22 cellular contexts compared by ENCODE assay signal in the genomic region with DNA sequence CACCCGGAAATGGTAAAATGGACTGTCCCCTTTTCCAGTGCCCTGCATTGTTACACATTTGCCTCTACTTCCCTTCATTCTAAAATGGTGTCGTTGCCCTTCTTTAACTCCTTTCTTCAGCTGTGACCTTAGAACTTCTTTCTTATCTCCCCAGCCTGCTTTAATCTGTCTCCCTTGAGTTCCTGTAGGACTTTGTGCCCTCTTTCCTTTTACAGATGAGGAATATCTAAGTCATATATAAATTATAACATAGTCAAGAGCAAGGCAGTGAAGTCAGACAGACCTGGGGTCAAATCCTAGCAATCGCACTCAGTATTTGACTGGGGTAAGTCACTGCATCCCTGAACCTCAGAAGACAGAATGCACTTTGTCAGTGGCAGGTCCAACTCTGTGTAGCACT.
"Had no signal": no experiment of that assay in that cellular context is flagged by ENCODE, and none has a peak within 500 bp of the region (broad histone marks: within the 10 kb centered on the region; RNA-seq: fewer than 3 reads in every experiment).

No MANE protein-coding gene starts in this region.

- DNase-seq: activated CD4-positive, alpha-beta T cell treated with anti-CD3 and anti-CD28 coated beads for 4 hours; activated CD8-positive, alpha-beta memory T cell treated with anti-CD3 and anti-CD28 coated beads, Interleukin-2, amount 50 U/mL, for 4 hours; activated CD8-positive, alpha-beta T cell treated with anti-CD3 and anti-CD28 coated beads for 36 hours; activated effector memory CD4-positive, alpha-beta T cell treated with Interleukin-2 at 50 U/mL for 16 hours; activated naive CD4-positive, alpha-beta T cell treated with Interleukin-2 at 50 U/mL for 16 hours; amygdala; Kasumi-1; KBM-7; NCI-H1105 treated with DMSO at 0.1 percent for 48 hours; NCI-H1436 treated with DMSO at 0.1 percent for 48 hours; NCI-H187; NCI-H2081; NCI-H524; PC-3; SHP77; SW 1271 had no signal

- H3K27me3 Mint-ChIP-seq: activated CD8-positive, alpha-beta T cell treated with anti-CD3 and anti-CD28 coated beads for 36 hours; activated naive CD8-positive, alpha-beta T cell; brain had no signal

- H3K4me1 Mint-ChIP-seq: brain had no signal

- H3K27me3 ChIP-seq: SJSA1 had no signal

- H3K9me3 ChIP-seq: SJSA1 had no signal

- H3K27ac ChIP-seq: SJSA1 had no signal

- ATAC-seq: activated CD4-positive, CD25-positive, alpha-beta regulatory T cell treated with anti-CD3 and anti-CD28 coated beads, Interleukin-2, amount 50 U/mL, for 24 hours; activated CD8-positive, alpha-beta T cell treated with anti-CD3 and anti-CD28 coated beads for 36 hours; PC-3; SK-N-SH treated with all-trans-retinoic acid at 6 μM for 48 hours had no signal

- H3K4me3 Mint-ChIP-seq: activated CD8-positive, alpha-beta T cell treated with anti-CD3 and anti-CD28 coated beads for 36 hours; activated naive CD8-positive, alpha-beta T cell; activated T-helper 1 cell treated with anti-CD3 and anti-CD28 coated beads, Interleukin-12 subunit alpha, Interleukin-12 subunit beta, Interleukin-2, Interleukin-4 antibody, amounts not matched to agents 30 ng/mL and 10 ng/mL and 1 ng/mL, durations not matched to agents 14 hours and 24 hours and 36 hours; brain had no signal

- H3K9me3 Mint-ChIP-seq: activated CD8-positive, alpha-beta T cell treated with anti-CD3 and anti-CD28 coated beads for 36 hours; activated T-helper 1 cell treated with anti-CD3 and anti-CD28 coated beads, Interleukin-12 subunit alpha, Interleukin-12 subunit beta, Interleukin-2, Interleukin-4 antibody, amounts not matched to agents 30 ng/mL and 10 ng/mL and 1 ng/mL, durations not matched to agents 14 hours and 24 hours and 36 hours; brain had no signal

- H3K27ac Mint-ChIP-seq: activated CD8-positive, alpha-beta T cell treated with anti-CD3 and anti-CD28 coated beads for 36 hours; activated naive CD8-positive, alpha-beta T cell; activated T-helper 1 cell treated with anti-CD3 and anti-CD28 coated beads, Interleukin-12 subunit alpha, Interleukin-12 subunit beta, Interleukin-2, Interleukin-4 antibody, amounts not matched to agents 30 ng/mL and 10 ng/mL and 1 ng/mL, durations not matched to agents 14 hours and 24 hours and 36 hours had no signal

- H3K4me3 ChIP-seq: SJSA1 had no signal
